In genomic region chr22:39282642-39283311, GRCh38 we compare ENCODE assay signal across 10 cellular contexts. TPM values are rescaled to one million over a fixed set of nuclear protein-coding genes. Genes with fewer than 3 reads are reported as not detected.
DNase-seq lines count a peak whose midpoint lies in the region; TF ChIP-seq lines count a peak whose summit lies in the region.
"Had no signal": no experiment of that assay in that cellular context is flagged by ENCODE, and none has a peak within 500 bp of the region (broad histone marks: within the 10 kb centered on the region; RNA-seq: fewer than 3 reads in every experiment).

No MANE protein-coding gene starts in this region.

- H3K27ac ChIP-seq in RWPE1, result peak overlapping the region; percentile 40

- H3K27ac Mint-ChIP-seq in osteocyte (ENCODE audit: unreplicated experiment), result peak overlapping the region; percentile 65
- H3K27ac Mint-ChIP-seq: B cell had no signal

- DNase-seq in CD1c-positive myeloid dendritic cell (ENCODE audit: extremely low spot score), result peak; percentile 72
- no peak for DNase-seq in RWPE1 (ENCODE audit: low spot score)
- DNase-seq in glomerular visceral epithelial cell (ENCODE audit: extremely low spot score), result peak; percentile 52
- no peak for DNase-seq in osteocyte (ENCODE audit: extremely low spot score, unreplicated experiment)
- DNase-seq in hippocampal formation (lab: John Stamatoyannopoulos, UW), result no peak
- no peak for DNase-seq in putamen (ENCODE audit: low spot score)
- no peak for DNase-seq in effector CD8-positive, alpha-beta T cell (lab: John Stamatoyannopoulos, UW)
- DNase-seq in activated CD4-positive, alpha-beta T cell treated with anti-CD3 and anti-CD28 coated beads, Interleukin-2, amount 50 U/mL, for 4 hours, result no peak
- DNase-seq: stimulated activated CD4-positive, alpha-beta T cell treated with anti-CD3 and anti-CD28 coated beads, Interleukin-1b, Interleukin-23, amount 100 ng/mL, for 48 hours had no signal

- CTCF ChIA-PET in RWPE1 (lab: Yijun Ruan, JAX), result interaction anchor here (1.0 kb wide), 1 partner anchor 28 kb away, joined by 3 read pairs; no protein-coding TSS in a partner anchor

- peaks cover 26% of the 10 kb centered on the region for H3K4me1 Mint-ChIP-seq in osteocyte (ENCODE audit: unreplicated experiment)

- H3K4me3 Mint-ChIP-seq in osteocyte (ENCODE audit: unreplicated experiment), result no peak overlapping the region
- H3K4me3 Mint-ChIP-seq: B cell had no signal

- H3K9me3 Mint-ChIP-seq in osteocyte (ENCODE audit: unreplicated experiment), result no peaks in the 10 kb centered on the region

- no peaks in the 10 kb centered on the region for H3K36me3 Mint-ChIP-seq in osteocyte (ENCODE audit: unreplicated experiment)

- POLR2A ChIA-PET in RWPE1 (lab: Yijun Ruan, JAX; ENCODE audit: low non-redundant PET), result no interaction called here

- TF ChIP-seq CTCF in RWPE1 (conservative IDR thresholded peaks at IDR 0.05; ENCODE audit: low read depth) (no peak), osteocyte (IDR thresholded peaks at IDR 0.05) (no peak)

- H3K27me3 Mint-ChIP-seq in osteocyte (ENCODE audit: unreplicated experiment), result no peaks in the 10 kb centered on the region

RNA-seq across cellular contexts. Expression of gene RPL3, which starts 36.6 kb away (rescaled TPM):
- 1,770 and 1,792 TPM in 2 replicates for total RNA-seq in osteocyte

RNA-seq across cellular contexts. Expression of gene PDGFB, which starts 38.0 kb away (rescaled TPM):
- 16.8 and 20.0 TPM in 2 replicates for total RNA-seq in osteocyte
- total RNA-seq: B cell had no signal

Comparison
In these comparisons a context has a peak if more than half of its experiments do, and no peak if none do; other contexts are left out.
1. DNase-seq: peak in CD1c-positive myeloid dendritic cell (single experiment) and glomerular visceral epithelial cell (single experiment); none in RWPE1 (single experiment), osteocyte (single experiment), hippocampal formation (0 of 2), putamen (single experiment), effector CD8-positive, alpha-beta T cell (single experiment) and activated CD4-positive, alpha-beta T cell treated with anti-CD3 and anti-CD28 coated beads, Interleukin-2, amount 50 U/mL, for 4 hours (0 of 2).